Comparison of ENCODE assay signal across 15 cellular contexts in genomic region chr3:46393554-46394434, GRCh38. TPM values are rescaled to one million over a fixed set of nuclear protein-coding genes. Genes with fewer than 3 reads are reported as not detected.
DNase-seq lines count a peak whose midpoint lies in the region; ATAC-seq and TF ChIP-seq lines count a peak whose summit lies in the region.
"Had no signal": no experiment of that assay in that cellular context is flagged by ENCODE, and none has a peak within 500 bp of the region (broad histone marks: within the 10 kb centered on the region; RNA-seq: fewer than 3 reads in every experiment).

No MANE protein-coding gene starts in this region.

- no peak overlapping the region for H3K23ac ChIP-seq in IMR-90 (ENCODE audit: low read depth, low read length)

- no peaks in the 10 kb centered on the region for H3K79me1 ChIP-seq in IMR-90 (ENCODE audit: low read depth in 1 of 2, low read length in 2 of 2)

- TF ChIP-seq EP300 in ovary (IDR thresholded peaks at IDR 0.05) = no peak

- no peak overlapping the region for H3K14ac ChIP-seq in IMR-90 (replicated peaks; ENCODE audit: low read depth, low read length)

- peaks cover 11% of the 10 kb centered on the region for H3K27me3 ChIP-seq in IMR-90 (ENCODE audit: control insufficient read depth, insufficient read depth, low read length)
- H3K27me3 ChIP-seq in ovary = no peaks in the 10 kb centered on the region

- no peak for TF ChIP-seq CTCF in IMR-90 (conservative IDR thresholded peaks at IDR 0.05; ENCODE audit: low read depth, low read length)
- no peak for TF ChIP-seq CTCF in ovary (IDR thresholded peaks at IDR 0.05)

- BruUV-seq in IMR-90 (replicated peaks; lab: Mats Ljungman, UMichigan) = no TSS peak

- H2BK20ac ChIP-seq in IMR-90 (ENCODE audit: low read depth, low read length) = no peak overlapping the region

- intact Hi-C loops in IMR-90 (cut with micrococcal nuclease) = no loop called here
- intact Hi-C loops in ovary (cut with DNase I) = no loop called here

- H3K4me1 ChIP-seq in IMR-90 (ENCODE audit: control insufficient read depth, insufficient read depth, low read length) = peaks cover 4% of the 10 kb centered on the region
- H3K4me1 ChIP-seq in ovary (ENCODE audit: insufficient read depth) = no peaks in the 10 kb centered on the region

- ATAC-seq in IMR-90 (ENCODE audit: low read depth) (peak; percentile 37; the same call in 1 of the 2 replicates), HG03460 (IDR thresholded peaks at IDR 0.05; ENCODE audit: unreplicated experiment) (no peak), GM21367 (IDR thresholded peaks at IDR 0.05; ENCODE audit: unreplicated experiment) (no peak)
- ATAC-seq: stimulated activated memory B cell treated with anti-CD40 and anti-IgM and Interleukin-4, amounts not matched to agents 10 μg/mL and 1 μg/mL and 100 μg/mL, for 72 hours had no signal

- peak overlapping the region; percentile 5; the same call in 1 of the 2 replicates for H3K18ac ChIP-seq in IMR-90 (ENCODE audit: low read depth, low read length)

- no peak overlapping the region for H3K9ac ChIP-seq in IMR-90 (ENCODE audit: low read depth, low read length)

- dilution Hi-C loops in IMR-90 (cut with HindIII; ENCODE audit: low sequenced_read_pairs, unreplicated experiment) = no loop called here

- no peak overlapping the region for H2BK15ac ChIP-seq in IMR-90 (ENCODE audit: low read depth, low read length)

- H3K56ac ChIP-seq in IMR-90 (ENCODE audit: extremely low read depth, insufficient read depth, low read length) = no peak overlapping the region

- H2AK5ac ChIP-seq in IMR-90 (ENCODE audit: low read depth, low read length) = no peak overlapping the region

- WGBS in IMR-90 (ENCODE audit: extremely low coverage in 2 of 2, insufficient read length in 1 of 2), 2 experiments = 88% methylated on average over 3 of the region's 8 CpGs; no CpG with 5 or more reads in 1 of the 2 experiments
- 77 to 78% (median 77%) methylated on average over 8 of the region's 8 CpGs for WGBS in ovary, 3 donors

- no peak overlapping the region for H3K4me2 ChIP-seq in IMR-90 (ENCODE audit: low read depth, low read length)

- H2AFZ ChIP-seq in IMR-90 (replicated peaks; ENCODE audit: low read length, poor library complexity) = no peak overlapping the region

- H2AK9ac ChIP-seq in IMR-90 (replicated peaks; ENCODE audit: low read depth, low read length, poor library complexity) = no peak overlapping the region

- peak; percentile 2 for DNase-seq in COLO668 (lab: John Stamatoyannopoulos, UW; ENCODE audit: unreplicated experiment)
- DNase-seq in IMR-90 = peak; percentile 47
- DNase-seq in SIG-M5 (lab: John Stamatoyannopoulos, UW) = peak; percentile 27
- DNase-seq in iPS-NIHi11 (ENCODE audit: low spot score) = peak; percentile 30
- no peak for DNase-seq in ovary
- DNase-seq in mucosa of gallbladder (ENCODE audit: low spot score) = no peak
- DNase-seq: activated CD4-positive, CD25-positive, alpha-beta regulatory T cell treated with anti-CD3 and anti-CD28 coated beads, Interleukin-2, amount 50 U/mL, for 72 hours; activated gamma-delta T cell; NCI-H1694 treated with DMSO at 0.1 percent for 48 hours; SHP77 had no signal

- no peaks in the 10 kb centered on the region for H4K20me1 ChIP-seq in IMR-90 (ENCODE audit: insufficient read depth, low read length)

- no peaks in the 10 kb centered on the region for H3K9me1 ChIP-seq in IMR-90 (ENCODE audit: insufficient read depth, low read length)

- no peak overlapping the region for H3K4ac ChIP-seq in IMR-90 (ENCODE audit: low read depth, low read length)

- H3K27ac ChIP-seq in IMR-90 (ENCODE audit: insufficient read depth, low read length) (no peak overlapping the region), ovary (no peak overlapping the region)

- no peak for TF ChIP-seq RAD21 in IMR-90 (IDR thresholded peaks at IDR 0.05; ENCODE audit: low read length)

- H3K4me3 ChIP-seq in IMR-90 (ENCODE audit: insufficient read depth, low read depth, low read length) (no peak overlapping the region), ovary (no peak overlapping the region)

- H4K8ac ChIP-seq in IMR-90 (ENCODE audit: low read depth in 2 of 2, low read length in 2 of 2) = no peak overlapping the region

- H3K36me3 ChIP-seq in IMR-90 (ENCODE audit: control insufficient read depth, insufficient read depth, low read length) (no peaks in the 10 kb centered on the region), ovary (no peaks in the 10 kb centered on the region)

- H4K5ac ChIP-seq in IMR-90 (ENCODE audit: low read depth, low read length) = no peak overlapping the region

- CTCF ChIA-PET in IMR-90 (lab: Yijun Ruan, JAX) = no interaction called here

- in situ Hi-C loops in IMR-90 (cut with MboI; ENCODE audit: low sequenced_read_pairs) = no loop called here

- no peak for TF ChIP-seq POLR2A in IMR-90 (IDR thresholded peaks at IDR 0.05; ENCODE audit: low read depth, low read length)
- TF ChIP-seq POLR2A in ovary (IDR thresholded peaks at IDR 0.05) = no peak

- H3K9me3 ChIP-seq in IMR-90 (ENCODE audit: control insufficient read depth, insufficient read depth, low read length) = peaks cover 2% of the 10 kb centered on the region; the same call in 1 of the 2 replicates
- H3K9me3 ChIP-seq in ovary = no peaks in the 10 kb centered on the region

- POLR2A ChIA-PET in IMR-90 (lab: Charles Lee; ENCODE audit: unreplicated experiment) = no interaction called here

- H4K91ac ChIP-seq in IMR-90 (ENCODE audit: insufficient read depth, low read depth, low read length) = no peak overlapping the region

- no peak overlapping the region for H2BK5ac ChIP-seq in IMR-90 (ENCODE audit: low read depth, low read length, poor library complexity, severe bottlenecking)

- H2BK120ac ChIP-seq in IMR-90 (ENCODE audit: low read depth, low read length) = no peak overlapping the region

TF ChIP-seq in IMR-90, 13 proteins besides CTCF, POLR2A, EP300 and RAD21:
- TF ChIP-seq NFE2L2 (IDR thresholded peaks at IDR 0.05; ENCODE audit: low read depth, low read length) (no peak), SMC3 (IDR thresholded peaks at IDR 0.05; ENCODE audit: low read depth, low read length) (no peak), CEBPB (IDR thresholded peaks at IDR 0.05; ENCODE audit: low read depth, low read length) (peak; percentile 77), CHD1 (IDR thresholded peaks at IDR 0.05; ENCODE audit: low read depth, low read length) (no peak)

RNA-seq across cellular contexts. Expression of gene CCRL2, which starts 13.3 kb away (rescaled TPM):
- 0.28 and 0.36 TPM in 2 replicates for total RNA-seq in IMR-90 (2012; rRNA removed)
- 0.16 and 0.29 TPM in 2 replicates for polyA plus RNA-seq in IMR-90 (2012; rRNA removed)
- polyA plus RNA-seq in IMR-90 (2012; cell fraction: cytosol; rRNA removed) = 0.09 and 0.12 TPM in 2 replicates
- 0.05 and 0.31 TPM in 2 replicates for polyA plus RNA-seq in IMR-90 (2012; cell fraction: nucleus; rRNA removed; ENCODE audit: low replicate concordance)
- total RNA-seq in ovary = 1 to 10 TPM in 3 of 7 donors, under 1 TPM in 3, not detected in 1; 0.72 to 4.4 (median 1.0) TPM
- 1 to 10 TPM; 1.2 to 5.4 TPM for polyA plus RNA-seq in ovary
- total RNA-seq in mucosa of gallbladder = 9.1 TPM
- total RNA-seq: chondrocyte had no signal
- polyA plus RNA-seq: BJ had no signal

RNA-seq across cellular contexts. Expression of gene CCR5, which starts 23.0 kb away (rescaled TPM):
- total RNA-seq in IMR-90 (2012; rRNA removed) = not detected in 2 replicates
- not detected in 2 replicates for polyA plus RNA-seq in IMR-90 (2012; rRNA removed)
- not detected in 2 replicates for polyA plus RNA-seq in IMR-90 (2012; cell fraction: cytosol; rRNA removed)
- not detected in 2 replicates for polyA plus RNA-seq in IMR-90 (2012; cell fraction: nucleus; rRNA removed; ENCODE audit: low replicate concordance)
- 1 to 10 TPM in 3 of 7 donors, under 1 TPM in 4; 0.23 to 2.1 (median 0.92) TPM for total RNA-seq in ovary
- 1 to 10 TPM in 1 of 2 donors, under 1 TPM in 1; 0.45 to 7.4 TPM for polyA plus RNA-seq in ovary
- total RNA-seq in mucosa of gallbladder = 3.9 TPM
- total RNA-seq: chondrocyte had no signal
- polyA plus RNA-seq: BJ had no signal

RNA-seq across cellular contexts. Expression of gene CCR2, which starts 39.9 kb away (rescaled TPM):
- total RNA-seq in IMR-90 (2012; rRNA removed) (not detected in 2 replicates), ovary (1 to 10 TPM in 1 of 7 donors, under 1 TPM in 6; 0.34 to 1.8 (median 0.43) TPM), mucosa of gallbladder (4.1 TPM)
- polyA plus RNA-seq in IMR-90 (2012; rRNA removed) (not detected in 2 replicates), ovary (1 to 10 TPM in 1 of 2 donors, under 1 TPM in 1; 0.40 to 6.0 TPM)
- not detected in 2 replicates for polyA plus RNA-seq in IMR-90 (2012; cell fraction: cytosol; rRNA removed)
- not detected in 2 replicates for polyA plus RNA-seq in IMR-90 (2012; cell fraction: nucleus; rRNA removed; ENCODE audit: low replicate concordance)
- total RNA-seq: chondrocyte had no signal
- polyA plus RNA-seq: BJ had no signal

Comparison
In these comparisons a context has a peak if more than half of its experiments do, and no peak if none do; other contexts are left out.
1. DNase-seq: peak in COLO668 (single experiment), IMR-90 (single experiment), SIG-M5 (single experiment) and iPS-NIHi11 (single experiment); none in ovary (0 of 5) and mucosa of gallbladder (single experiment).